In the genomic region with DNA sequence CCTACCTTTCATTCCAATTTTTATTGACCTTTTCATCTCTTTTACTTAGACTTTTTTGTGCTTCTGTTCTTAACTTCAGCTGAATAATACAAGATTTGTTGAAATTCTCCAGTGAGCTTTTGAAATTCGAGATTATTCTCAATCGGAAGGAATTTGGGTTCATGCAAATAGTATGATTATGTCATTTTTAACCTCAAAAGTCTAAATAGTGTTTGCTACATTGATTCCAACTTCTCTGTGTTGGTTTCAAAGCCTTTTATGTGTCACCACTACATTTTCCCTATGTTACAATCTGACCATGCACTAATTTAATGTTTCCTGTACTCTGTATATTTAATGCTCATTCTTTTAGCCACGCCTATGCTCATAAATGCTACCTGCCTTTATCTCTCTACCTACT, we compare ENCODE assay signal across 34 cellular contexts.
"Had no signal": no experiment of that assay in that cellular context is flagged by ENCODE, and none has a peak within 500 bp of the region (broad histone marks: within the 10 kb centered on the region; RNA-seq: fewer than 3 reads in every experiment).

No MANE protein-coding gene starts in this region.

- H3K27me3 Mint-ChIP-seq: activated CD4-positive, alpha-beta memory T cell treated with anti-CD3 and anti-CD28 coated beads for 36 hours had no signal

- H3K27ac Mint-ChIP-seq: activated CD4-positive, alpha-beta memory T cell treated with anti-CD3 and anti-CD28 coated beads for 36 hours; activated naive CD4-positive, alpha-beta T cell treated with anti-CD3 and anti-CD28 coated beads for 36 hours; activated naive CD4-positive, alpha-beta T cell treated with anti-CD3 and anti-CD28 coated beads, Interleukin-2, amount 50 U/mL, for 72 hours; activated T-helper 1 cell treated with anti-CD3 and anti-CD28 coated beads, Interleukin-12 subunit alpha, Interleukin-12 subunit beta, Interleukin-2, Interleukin-4 antibody, amounts not matched to agents 30 ng/mL and 10 ng/mL and 1 ng/mL, durations not matched to agents 14 hours and 24 hours and 36 hours; T-helper 1 cell treated with Interleukin-12 subunit alpha and Interleukin-12 subunit beta and Interleukin-4 antibody, amounts not matched to agents 30 μg/mL and 1 μg/mL, for 36 hours; T-helper 2 cell treated with Interferon-gamma antibody and Interleukin-4, amounts not matched to agents 5 μg/mL and 100 μg/mL, for 36 hours; WTC11 had no signal

- H3K9me3 Mint-ChIP-seq: activated CD4-positive, alpha-beta memory T cell treated with anti-CD3 and anti-CD28 coated beads for 36 hours; activated naive CD4-positive, alpha-beta T cell treated with anti-CD3 and anti-CD28 coated beads for 36 hours; activated naive CD4-positive, alpha-beta T cell treated with anti-CD3 and anti-CD28 coated beads, Interleukin-2, amount 50 U/mL, for 72 hours; activated T-cell treated with anti-CD3 and anti-CD28 coated beads, Interleukin-2, amount 50 U/mL, for 4 hours; activated T-helper 1 cell treated with anti-CD3 and anti-CD28 coated beads, Interleukin-12 subunit alpha, Interleukin-12 subunit beta, Interleukin-2, Interleukin-4 antibody, amounts not matched to agents 30 ng/mL and 10 ng/mL and 1 ng/mL, durations not matched to agents 14 hours and 24 hours and 36 hours; T-helper 1 cell treated with Interleukin-12 subunit alpha and Interleukin-12 subunit beta and Interleukin-4 antibody, amounts not matched to agents 30 μg/mL and 1 μg/mL, for 36 hours; T-helper 2 cell treated with Interferon-gamma antibody and Interleukin-4, amounts not matched to agents 5 μg/mL and 100 μg/mL, for 36 hours; WTC11 had no signal

- ATAC-seq: activated CD4-positive, CD25-positive, alpha-beta regulatory T cell treated with anti-CD3 and anti-CD28 coated beads, Interleukin-2, amount 50 U/mL, for 24 hours; activated T-cell treated with anti-CD3 and anti-CD28 coated beads, Interleukin-2, amount 50 U/mL, for 4 hours; body of pancreas; PC-3; WTC11 had no signal

- H3K4me3 Mint-ChIP-seq: activated CD4-positive, alpha-beta memory T cell treated with anti-CD3 and anti-CD28 coated beads for 36 hours; activated naive CD4-positive, alpha-beta T cell treated with anti-CD3 and anti-CD28 coated beads for 36 hours; activated T-cell treated with anti-CD3 and anti-CD28 coated beads, Interleukin-2, amount 50 U/mL, for 4 hours; activated T-helper 1 cell treated with anti-CD3 and anti-CD28 coated beads, Interleukin-12 subunit alpha, Interleukin-12 subunit beta, Interleukin-2, Interleukin-4 antibody, amounts not matched to agents 30 ng/mL and 10 ng/mL and 1 ng/mL, durations not matched to agents 14 hours and 24 hours and 36 hours; T-helper 1 cell treated with Interleukin-12 subunit alpha and Interleukin-12 subunit beta and Interleukin-4 antibody, amounts not matched to agents 30 μg/mL and 1 μg/mL, for 36 hours; T-helper 2 cell treated with Interferon-gamma antibody and Interleukin-4, amounts not matched to agents 5 μg/mL and 100 μg/mL, for 36 hours; WTC11 had no signal

- H3K9ac ChIP-seq: SK-N-SH had no signal

- H3K9me3 ChIP-seq: adrenal gland, body of pancreas, breast epithelium, Peyer's patch, SJSA1, SK-N-SH had no signal

- H3K4me2 ChIP-seq: SK-N-SH had no signal

- H3K27me3 ChIP-seq: adrenal gland, body of pancreas, breast epithelium, Peyer's patch, SJSA1 had no signal

- H3K27ac ChIP-seq: adrenal gland, body of pancreas, breast epithelium, Peyer's patch, SJSA1 had no signal

- DNase-seq: activated CD4-positive, alpha-beta memory T cell treated with anti-CD3 and anti-CD28 coated beads for 36 hours; activated CD4-positive, alpha-beta T cell treated with anti-CD3 and anti-CD28 coated beads for 4 hours; activated CD4-positive, alpha-beta T cell treated with anti-CD3 and anti-CD28 coated beads, Interleukin-2, amount 50 U/mL, for 1 hour; activated CD8-positive, alpha-beta memory T cell treated with anti-CD3 and anti-CD28 coated beads, Interleukin-2, amount 50 U/mL, for 4 hours; activated gamma-delta T cell treated with Interleukin-2 at 50 U/mL for 16 hours; activated naive CD4-positive, alpha-beta T cell treated with anti-CD3 and anti-CD28 coated beads for 36 hours; activated T-cell treated with anti-CD3 and anti-CD28 coated beads for 4 hours; activated T-cell treated with anti-CD3 and anti-CD28 coated beads, Interleukin-2, amount 50 U/mL, for 4 hours; adrenal gland; body of pancreas; cerebellar nuclear complex; NCI-H1092 treated with DMSO at 0.1 percent for 48 hours; NCI-H1417; NCI-H146; NCI-H187; NCI-H2029 treated with DMSO at 0.1 percent for 48 hours; NCI-H2107; NCI-H345; NCI-H524 treated with DMSO at 0.1 percent for 48 hours; NCI-H748 treated with DMSO at 0.1 percent for 48 hours; NK-92 treated with Interleukin-12 subunit alpha and Interleukin-12 subunit beta, amount 100 ng/mL, for 24 hours; PC-3; Peyer's patch; RPMI8226; SHP77 treated with DMSO at 0.1 percent for 48 hours; SK-N-SH had no signal

- H3K4me1 ChIP-seq: body of pancreas, breast epithelium, Peyer's patch, SJSA1 had no signal
